In the genomic region with DNA sequence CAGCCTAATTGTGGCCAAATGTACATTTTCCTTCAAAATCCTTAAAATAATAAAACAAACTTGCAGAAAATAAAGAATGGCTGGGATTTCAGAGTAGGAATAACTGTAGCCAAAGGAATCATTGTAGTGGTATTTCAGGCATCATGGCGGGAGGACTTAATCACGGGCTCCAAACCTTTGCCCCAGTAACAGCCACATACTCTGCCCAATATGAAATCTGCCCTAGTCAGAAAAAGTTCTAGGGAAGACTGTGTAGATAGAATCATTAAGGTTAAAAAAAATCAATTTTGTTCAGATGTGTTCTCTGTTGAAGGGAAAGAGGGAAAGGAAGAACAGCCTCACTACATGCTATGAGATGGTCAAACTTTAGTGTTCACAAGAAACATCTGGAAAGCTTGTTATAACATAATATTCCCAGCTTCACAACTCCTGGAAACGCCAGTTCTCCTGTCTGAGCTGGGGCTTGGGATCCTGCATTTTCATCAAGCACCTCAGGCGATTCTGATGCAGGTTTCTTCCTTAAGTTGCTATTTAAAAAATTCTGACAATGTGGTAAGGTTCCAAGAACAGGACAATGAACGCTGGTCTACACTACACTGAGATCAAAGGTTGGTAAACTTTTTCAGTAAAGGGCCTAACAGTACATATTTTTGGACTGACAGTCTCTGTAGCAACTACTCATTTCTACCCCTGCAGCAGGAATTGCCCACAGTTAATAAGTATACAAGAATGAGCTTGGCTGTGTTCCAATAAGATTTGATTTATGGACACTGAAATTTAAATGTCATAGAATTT, we compare ENCODE assay signal across 1 cellular context.
TF ChIP-seq lines count a peak whose summit lies in the region.

No MANE protein-coding gene starts in this region.

TF ChIP-seq in A549, 52 proteins besides CTCF, POLR2A, EP300 and RAD21 (continued from another document):
- 0 out of 2 replicates have a peak, but pooled peaks have one; percentile 20 for TF ChIP-seq PBX3 (IDR thresholded peaks at IDR 0.05)
- TF ChIP-seq ELK1 (IDR thresholded peaks at IDR 0.05; ENCODE audit: low read depth, low read length), result no peak
- TF ChIP-seq SREBF2 (IDR thresholded peaks at IDR 0.05), result no peak
- TF ChIP-seq, protein P1, sequence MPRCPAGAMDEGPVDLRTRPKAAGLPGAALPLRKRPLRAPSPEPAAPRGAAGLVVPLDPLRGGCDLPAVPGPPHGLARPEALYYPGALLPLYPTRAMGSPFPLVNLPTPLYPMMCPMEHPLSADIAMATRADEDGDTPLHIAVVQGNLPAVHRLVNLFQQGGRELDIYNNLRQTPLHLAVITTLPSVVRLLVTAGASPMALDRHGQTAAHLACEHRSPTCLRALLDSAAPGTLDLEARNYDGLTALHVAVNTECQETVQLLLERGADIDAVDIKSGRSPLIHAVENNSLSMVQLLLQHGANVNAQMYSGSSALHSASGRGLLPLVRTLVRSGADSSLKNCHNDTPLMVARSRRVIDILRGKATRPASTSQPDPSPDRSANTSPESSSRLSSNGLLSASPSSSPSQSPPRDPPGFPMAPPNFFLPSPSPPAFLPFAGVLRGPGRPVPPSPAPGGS (IDR thresholded peaks at IDR 0.05), result peak; percentile 55; the same call in 1 of the 3 replicates
- no peak for TF ChIP-seq CBX8 (IDR thresholded peaks at IDR 0.05)
- TF ChIP-seq, protein P2, sequence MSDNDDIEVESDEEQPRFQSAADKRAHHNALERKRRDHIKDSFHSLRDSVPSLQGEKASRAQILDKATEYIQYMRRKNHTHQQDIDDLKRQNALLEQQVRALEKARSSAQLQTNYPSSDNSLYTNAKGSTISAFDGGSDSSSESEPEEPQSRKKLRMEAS (IDR thresholded peaks at IDR 0.05), result peak; percentile 69
- peak; percentile 35 to 74; a peak in 3 of 4 replicates for TF ChIP-seq CEBPB (IDR thresholded peaks at IDR 0.05)
- TF ChIP-seq JUNB (IDR thresholded peaks at IDR 0.05), result peak; percentile 70
TF ChIP-seq in A549: peak in this region for 9.
